18 cellular contexts compared by ENCODE assay signal in the genomic region with DNA sequence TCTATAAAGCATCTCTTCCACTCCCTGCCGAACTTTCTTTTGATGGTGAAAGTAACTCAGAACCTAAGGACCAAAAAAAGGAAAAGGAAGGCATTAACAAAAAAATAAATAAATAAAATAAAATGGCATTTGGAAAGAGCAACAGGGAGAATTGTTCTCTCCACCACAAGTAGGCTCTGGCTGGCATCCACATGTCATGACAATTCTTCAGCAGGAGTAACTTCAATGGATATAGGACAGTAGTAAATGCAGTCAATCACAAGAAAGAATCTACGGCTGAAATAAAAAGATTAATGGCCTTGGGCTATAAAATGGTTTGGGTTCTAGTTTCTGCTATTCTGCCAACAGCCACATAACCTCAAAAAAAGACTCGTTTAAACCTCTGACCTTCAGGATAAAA. TPM values are rescaled to one million over a fixed set of nuclear protein-coding genes. Genes with fewer than 3 reads are reported as not detected.
DNase-seq lines count a peak whose midpoint lies in the region; ATAC-seq and TF ChIP-seq lines count a peak whose summit lies in the region.
"Had no signal": no experiment of that assay in that cellular context is flagged by ENCODE, and none has a peak within 500 bp of the region (broad histone marks: within the 10 kb centered on the region; RNA-seq: fewer than 3 reads in every experiment).

No MANE protein-coding gene starts in this region.

- H3K4me3 Mint-ChIP-seq in activated CD8-positive, alpha-beta T cell treated with anti-CD3 and anti-CD28 coated beads, Interleukin-2, amount 10 ng/mL, durations not matched to agents 7 days and 5 days = no peak overlapping the region
- no peak overlapping the region for H3K4me3 Mint-ChIP-seq in activated CD8-positive, alpha-beta T cell treated with anti-CD3 and anti-CD28 coated beads for 36 hours
- no peak overlapping the region for H3K4me3 Mint-ChIP-seq in HFFc6
- H3K4me3 Mint-ChIP-seq: B cell, CD14-positive monocyte had no signal

- H3K9me3 Mint-ChIP-seq in activated CD8-positive, alpha-beta T cell treated with anti-CD3 and anti-CD28 coated beads, Interleukin-2, amount 10 ng/mL, durations not matched to agents 7 days and 5 days (ENCODE audit: insufficient read depth) = no peaks in the 10 kb centered on the region
- no peaks in the 10 kb centered on the region for H3K9me3 Mint-ChIP-seq in activated CD8-positive, alpha-beta T cell treated with anti-CD3 and anti-CD28 coated beads for 36 hours
- no peaks in the 10 kb centered on the region for H3K9me3 Mint-ChIP-seq in HFFc6
- H3K9me3 Mint-ChIP-seq: CD14-positive monocyte had no signal

- H3K27ac Mint-ChIP-seq in activated CD8-positive, alpha-beta T cell treated with anti-CD3 and anti-CD28 coated beads, Interleukin-2, amount 10 ng/mL, durations not matched to agents 7 days and 5 days = peak overlapping the region; percentile 44
- no peak overlapping the region for H3K27ac Mint-ChIP-seq in activated CD8-positive, alpha-beta T cell treated with anti-CD3 and anti-CD28 coated beads for 36 hours
- H3K27ac Mint-ChIP-seq in HFFc6 = 0 out of 2 replicates have a peak overlapping the region, but pooled peaks have one; percentile 14
- H3K27ac Mint-ChIP-seq: B cell had no signal

- POLR2A ChIA-PET in activated CD8-positive, alpha-beta T cell treated with anti-CD3 and anti-CD28 coated beads, Interleukin-2, amount 10 ng/mL, durations not matched to agents 7 days and 5 days (lab: Charles Lee) = interaction anchor here (0.6 kb wide), 1 partner anchor 75 kb away, joined by 3 read pairs; no protein-coding TSS in a partner anchor
- POLR2A ChIA-PET in activated CD8-positive, alpha-beta T cell treated with anti-CD3 and anti-CD28 coated beads for 36 hours (lab: Charles Lee) = interaction anchor here (0.8 kb wide), 1 partner anchor 31 kb away, joined by 4 read pairs; no protein-coding TSS in a partner anchor

- H3K4me1 Mint-ChIP-seq in activated CD8-positive, alpha-beta T cell treated with anti-CD3 and anti-CD28 coated beads, Interleukin-2, amount 10 ng/mL, durations not matched to agents 7 days and 5 days (ENCODE audit: low read depth) = peaks cover 31% of the 10 kb centered on the region
- peaks cover 5% of the 10 kb centered on the region for H3K4me1 Mint-ChIP-seq in activated CD8-positive, alpha-beta T cell treated with anti-CD3 and anti-CD28 coated beads for 36 hours (ENCODE audit: low read depth)
- peaks cover 66% of the 10 kb centered on the region for H3K4me1 Mint-ChIP-seq in HFFc6 (ENCODE audit: low read depth)
- H3K4me1 Mint-ChIP-seq: B cell, CD14-positive monocyte had no signal

- no peak for ATAC-seq in activated CD8-positive, alpha-beta T cell treated with anti-CD3 and anti-CD28 coated beads, Interleukin-2, amount 10 ng/mL, durations not matched to agents 7 days and 5 days
- ATAC-seq in activated CD8-positive, alpha-beta T cell treated with anti-CD3 and anti-CD28 coated beads for 36 hours = no peak
- ATAC-seq in sciatic nerve = no peak

- H3K36me3 Mint-ChIP-seq in activated CD8-positive, alpha-beta T cell treated with anti-CD3 and anti-CD28 coated beads, Interleukin-2, amount 10 ng/mL, durations not matched to agents 7 days and 5 days (ENCODE audit: low read depth) = peaks cover 70% of the 10 kb centered on the region
- peaks cover 54% of the 10 kb centered on the region for H3K36me3 Mint-ChIP-seq in activated CD8-positive, alpha-beta T cell treated with anti-CD3 and anti-CD28 coated beads for 36 hours (ENCODE audit: low read depth)
- peaks cover 14% of the 10 kb centered on the region; the same call in 1 of the 2 replicates for H3K36me3 Mint-ChIP-seq in HFFc6 (ENCODE audit: low read depth)

- no peak for TF ChIP-seq CTCF in activated CD8-positive, alpha-beta T cell treated with anti-CD3 and anti-CD28 coated beads for 36 hours (IDR thresholded peaks at IDR 0.05)
- TF ChIP-seq CTCF in HFFc6 (IDR thresholded peaks at IDR 0.05) = no peak

- H3K27me3 Mint-ChIP-seq in activated CD8-positive, alpha-beta T cell treated with anti-CD3 and anti-CD28 coated beads, Interleukin-2, amount 10 ng/mL, durations not matched to agents 7 days and 5 days (ENCODE audit: low read depth) = no peaks in the 10 kb centered on the region
- H3K27me3 Mint-ChIP-seq in activated CD8-positive, alpha-beta T cell treated with anti-CD3 and anti-CD28 coated beads for 36 hours = no peaks in the 10 kb centered on the region
- no peaks in the 10 kb centered on the region for H3K27me3 Mint-ChIP-seq in HFFc6 (ENCODE audit: insufficient read depth)
- H3K27me3 Mint-ChIP-seq: B cell had no signal

- DNase-seq in activated CD8-positive, alpha-beta T cell treated with anti-CD3 and anti-CD28 coated beads, Interleukin-2, amount 10 ng/mL, durations not matched to agents 7 days and 5 days = no peak
- DNase-seq in activated CD8-positive, alpha-beta T cell treated with anti-CD3 and anti-CD28 coated beads for 36 hours = no peak
- DNase-seq in HFFc6 = no peak
- peak; percentile 47 for DNase-seq in fibroblast of gingiva (ENCODE audit: low read depth)
- no peak for DNase-seq in NCI-H2029 (lab: John Stamatoyannopoulos, UW)
- no peak for DNase-seq in stimulated activated CD4-positive, alpha-beta T cell treated with anti-CD3 and anti-CD28 coated beads, Interleukin-2, amount 100 ng/mL, for 48 hours
- DNase-seq in sciatic nerve (ENCODE audit: low spot score) = no peak
- DNase-seq: DMS53, H7, NCI-H1105, NCI-H146, NCI-H2029 treated with DMSO at 0.1 percent for 48 hours, NCI-H345, NCI-H524, NCI-H774, Peyer's patch had no signal

- CTCF ChIA-PET in activated CD8-positive, alpha-beta T cell treated with anti-CD3 and anti-CD28 coated beads, Interleukin-2, amount 10 ng/mL, durations not matched to agents 7 days and 5 days (lab: Charles Lee) = interaction anchor here (0.9 to 1.3 kb wide), 3 partner anchors 31 to 296 kb away, joined by 3 read pairs; no protein-coding TSS in a partner anchor
- CTCF ChIA-PET in activated CD8-positive, alpha-beta T cell treated with anti-CD3 and anti-CD28 coated beads for 36 hours (lab: Charles Lee) = interaction anchor here (0.7 kb wide), 1 partner anchor 296 kb away, joined by 5 read pairs; no protein-coding TSS in a partner anchor

- intact Hi-C loops in activated CD8-positive, alpha-beta T cell treated with anti-CD3 and anti-CD28 coated beads for 36 hours (cut with micrococcal nuclease) = no loop called here
- intact Hi-C loops in sciatic nerve (cut with DNase I) = no loop called here

RNA-seq across cellular contexts. Expression of a gene that starts 23.9 kb away (rescaled TPM):
- 100 to 1,000 TPM; 154 TPM for total RNA-seq in activated CD8-positive, alpha-beta T cell treated with anti-CD3 and anti-CD28 coated beads, Interleukin-2, amount 10 ng/mL, durations not matched to agents 7 days and 5 days
- total RNA-seq in activated CD8-positive, alpha-beta T cell treated with anti-CD3 and anti-CD28 coated beads for 36 hours = 100 to 1,000 TPM; 108 to 113 TPM
- 10 to 100 TPM; 27.1 to 60.3 (median 54.8) TPM for total RNA-seq in HFFc6 (2021; fragmentation: NEBNext Ultra II Directional; extraction: Animal tissue kit (Norgen Biotek cat#: 25700))
- total RNA-seq in sciatic nerve = 11.7 TPM
